ENCODE assay signal across 16 cellular contexts in genomic region chr7:69749358-69749757, GRCh38.
"Had no signal": no experiment of that assay in that cellular context is flagged by ENCODE, and none has a peak within 500 bp of the region (broad histone marks: within the 10 kb centered on the region; RNA-seq: fewer than 3 reads in every experiment).

No MANE protein-coding gene starts in this region.

- H3K27ac ChIP-seq: left lung, tibial nerve, uterus had no signal

- H3K4me1 ChIP-seq: left lung, uterus had no signal

- DNase-seq: activated CD4-positive, alpha-beta memory T cell treated with anti-CD3 and anti-CD28 coated beads, Interleukin-2, amount 10 ng/mL, durations not matched to agents 7 days and 5 days; activated CD4-positive, alpha-beta T cell treated with anti-CD3 and anti-CD28 coated beads for 48 hours; activated CD4-positive, CD25-positive, alpha-beta regulatory T cell; activated CD8-positive, alpha-beta memory T cell treated with anti-CD3 and anti-CD28 coated beads, Interleukin-2, amount 10 ng/mL, durations not matched to agents 7 days and 5 days; activated naive CD4-positive, alpha-beta T cell; activated naive CD8-positive, alpha-beta T cell treated with anti-CD3 and anti-CD28 coated beads for 36 hours; amniotic stem cell; caudate nucleus; foreskin melanocyte; hypothalamus; kidney; left lung; naive B cell; retina; uterus had no signal

- ATAC-seq: activated CD8-positive, alpha-beta memory T cell treated with anti-CD3 and anti-CD28 coated beads, Interleukin-2, amount 10 ng/mL, durations not matched to agents 7 days and 5 days; left lung had no signal

- H3K27me3 ChIP-seq: left lung, tibial nerve, uterus had no signal

- H3K36me3 ChIP-seq: left lung, tibial nerve, uterus had no signal

- H3K4me3 ChIP-seq: left lung, tibial nerve, uterus had no signal

- H3K9me3 ChIP-seq: left lung, tibial nerve, uterus had no signal
